ENCODE assay signal across 1 cellular context in the genomic region with DNA sequence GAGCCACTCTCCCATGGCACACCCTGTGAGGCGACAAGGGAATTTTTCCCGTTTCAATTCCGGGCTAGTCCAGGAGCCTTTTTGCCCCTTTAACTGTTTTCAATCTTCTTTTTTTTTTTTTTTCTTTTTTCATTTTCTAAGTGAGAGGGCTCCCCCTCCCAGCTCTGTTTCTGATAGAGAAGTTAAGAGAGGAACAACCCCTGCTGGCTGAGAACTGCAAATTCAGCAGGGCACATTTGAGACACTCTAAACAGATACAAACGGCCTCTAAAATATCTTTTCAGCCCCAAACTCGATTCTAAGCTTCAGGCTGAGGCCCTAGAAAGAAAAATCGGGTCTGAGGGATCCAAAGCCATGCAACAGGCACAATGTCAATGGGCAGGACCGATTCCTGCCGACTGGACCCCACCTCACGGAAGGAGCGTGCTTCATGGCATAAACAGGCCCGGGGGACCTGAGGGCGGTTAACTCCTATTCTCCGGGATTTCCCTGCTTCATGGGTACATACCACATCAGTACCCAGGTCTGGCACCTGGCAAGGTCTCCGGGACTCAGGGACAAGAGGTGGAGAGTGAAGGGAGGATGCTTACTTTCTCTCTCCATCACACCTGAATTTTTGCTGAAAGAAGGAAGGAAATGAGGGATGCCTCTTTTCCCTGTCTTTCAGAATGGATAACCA.
TF ChIP-seq lines count a peak whose summit lies in the region.

No MANE protein-coding gene starts in this region.

TF ChIP-seq in GM23338, 12 proteins besides CTCF, POLR2A, EP300 and RAD21 (continued from another document):
- no peak for TF ChIP-seq ZNF331 (CRISPR knock-in tag; IDR thresholded peaks at IDR 0.05; ENCODE audit: low read depth)
- TF ChIP-seq JUNB (IDR thresholded peaks at IDR 0.05; ENCODE audit: unreplicated experiment), result no peak
- no peak for TF ChIP-seq ZNF114 (CRISPR knock-in tag; IDR thresholded peaks at IDR 0.05)
